In genomic region chr12:125525879-125526278, GRCh38 we compare ENCODE assay signal across 1 cellular context.
TF ChIP-seq lines count a peak whose summit lies in the region.

No MANE protein-coding gene starts in this region.

TF ChIP-seq in SK-N-SH treated with all-trans-retinoic acid at 6 μM for 48 hours, 23 proteins besides CTCF, POLR2A, EP300 and RAD21 (continued from another document):
- TF ChIP-seq ZNF70 (CRISPR knock-in tag; IDR thresholded peaks at IDR 0.05) = no peak
- no peak for TF ChIP-seq TOX (CRISPR knock-in tag; IDR thresholded peaks at IDR 0.05; ENCODE audit: borderline replicate concordance)
TF ChIP-seq in SK-N-SH treated with all-trans-retinoic acid at 6 μM for 48 hours: peak in this region for 0.
